In the genomic region with DNA sequence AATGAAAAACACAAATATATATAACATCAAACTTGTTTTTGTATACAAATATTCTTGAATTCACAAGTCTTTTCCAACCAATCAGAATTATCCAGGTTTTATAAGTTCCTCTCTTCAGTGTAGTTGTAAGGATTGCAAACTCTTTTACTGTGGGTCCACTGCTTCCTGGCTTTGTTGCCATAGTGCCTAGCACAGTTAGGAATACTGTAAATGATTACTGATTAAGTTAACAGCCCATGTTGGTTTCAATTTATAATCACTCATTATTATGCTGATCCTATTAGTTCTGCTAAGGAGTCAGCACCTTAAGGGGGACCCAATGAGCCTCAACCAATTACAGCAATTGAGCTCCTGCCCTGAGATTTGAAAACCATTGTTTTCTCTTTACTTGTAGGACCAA, we compare ENCODE assay signal across 18 cellular contexts.
"Had no signal": no experiment of that assay in that cellular context is flagged by ENCODE, and none has a peak within 500 bp of the region (broad histone marks: within the 10 kb centered on the region; RNA-seq: fewer than 3 reads in every experiment).

No MANE protein-coding gene starts in this region.

- DNase-seq: activated CD4-positive, alpha-beta memory T cell treated with anti-CD3 and anti-CD28 coated beads for 36 hours; activated CD4-positive, CD25-positive, alpha-beta regulatory T cell treated with anti-CD3 and anti-CD28 coated beads, Interleukin-2, amount 50 U/mL, for 72 hours; activated CD8-positive, alpha-beta memory T cell treated with anti-CD3 and anti-CD28 coated beads, Interleukin-2, amount 50 U/mL, for 4 hours; activated gamma-delta T cell; activated naive CD4-positive, alpha-beta T cell treated with anti-CD3 and anti-CD28 coated beads, Interleukin-2, amount 10 ng/mL, durations not matched to agents 7 days and 5 days; activated naive CD8-positive, alpha-beta T cell treated with anti-CD3 and anti-CD28 coated beads, Interleukin-2, amount 10 ng/mL, durations not matched to agents 7 days and 5 days; activated T-cell treated with anti-CD3 and anti-CD28 coated beads, Interleukin-2, amount 50 U/mL, for 1 hour; cerebellar nuclear complex; colonic mucosa; effector CD8-positive, alpha-beta T cell; midbrain; naive thymus-derived CD4-positive, alpha-beta T cell; nucleus accumbens; pancreas; sigmoid colon; stimulated activated CD4-positive, alpha-beta T cell treated with anti-CD3 and anti-CD28 coated beads, Interleukin-4, amount 100 ng/mL, for 24 hours; T1000 had no signal

- ATAC-seq: naive thymus-derived CD4-positive, alpha-beta T cell; stimulated activated effector memory CD8-positive, alpha-beta T cell treated with anti-CD3 and anti-CD28 coated beads, Interleukin-12 subunit alpha, Interleukin-12 subunit beta, amount 100 ng/mL, for 72 hours had no signal
